In genomic region chr9:133674091-133674490, GRCh38 we compare ENCODE assay signal across 26 cellular contexts. TPM values are rescaled to one million over a fixed set of nuclear protein-coding genes. Genes with fewer than 3 reads are reported as not detected.
DNase-seq lines count a peak whose midpoint lies in the region; ATAC-seq and TF ChIP-seq lines count a peak whose summit lies in the region.
"Had no signal": no experiment of that assay in that cellular context is flagged by ENCODE, and none has a peak within 500 bp of the region (broad histone marks: within the 10 kb centered on the region; RNA-seq: fewer than 3 reads in every experiment).

No MANE protein-coding gene starts in this region.

- H3K27ac ChIP-seq in cardiac muscle cell (peak overlapping the region; percentile 69), right atrium auricular region (no peak overlapping the region), mesenchymal stem cell (ENCODE audit: low read length, poor library complexity, severe bottlenecking) (no peak overlapping the region), osteoblast (ENCODE audit: low read depth, low read length) (no peak overlapping the region), body of pancreas (no peak overlapping the region)
- no peak overlapping the region for H3K27ac ChIP-seq in CD8-positive, alpha-beta T cell (ENCODE audit: low read depth, low read length)
- H3K27ac ChIP-seq: PC-9 had no signal

- TF ChIP-seq CTCF in cardiac muscle cell (IDR thresholded peaks at IDR 0.05; ENCODE audit: low read depth, low read length), result no peak
- TF ChIP-seq CTCF in right atrium auricular region (IDR thresholded peaks at IDR 0.05), result no peak
- no peak for TF ChIP-seq CTCF in CD8-positive, alpha-beta T cell (IDR thresholded peaks at IDR 0.05)
- TF ChIP-seq CTCF in osteoblast (IDR thresholded peaks at IDR 0.05; ENCODE audit: extremely low read depth, low read depth, low read length), result no peak
- no peak for TF ChIP-seq CTCF in body of pancreas (IDR thresholded peaks at IDR 0.05)

- H3K27me3 ChIP-seq in cardiac muscle cell (no peaks in the 10 kb centered on the region), right atrium auricular region (no peaks in the 10 kb centered on the region), mesenchymal stem cell (ENCODE audit: control insufficient read depth in 1 of 2, insufficient read depth in 1 of 2, low read length in 2 of 2) (peaks cover 48 to 55% of the 10 kb centered on the region in 2 experiments), osteoblast (ENCODE audit: insufficient read depth, low read length) (no peaks in the 10 kb centered on the region), body of pancreas (no peaks in the 10 kb centered on the region)
- no peaks in the 10 kb centered on the region for H3K27me3 ChIP-seq in CD8-positive, alpha-beta T cell (ENCODE audit: insufficient read depth, low read length)
- H3K27me3 ChIP-seq: MG63 had no signal

- H3K36me3 ChIP-seq in cardiac muscle cell (no peaks in the 10 kb centered on the region), right atrium auricular region (no peaks in the 10 kb centered on the region), mesenchymal stem cell (ENCODE audit: control insufficient read depth in 1 of 2, insufficient read depth in 2 of 2, low read depth in 1 of 2, low read length in 2 of 2) (no peaks in the 10 kb centered on the region), osteoblast (ENCODE audit: insufficient read depth, low read length) (no peaks in the 10 kb centered on the region), body of pancreas (replicated peaks in 1 of 2; ENCODE audit: insufficient read depth in 1 of 2, low read depth in 2 of 2) (no peaks in the 10 kb centered on the region)
- no peaks in the 10 kb centered on the region for H3K36me3 ChIP-seq in CD8-positive, alpha-beta T cell (ENCODE audit: insufficient read depth, low read length)
- H3K36me3 ChIP-seq: MG63 had no signal

- TF ChIP-seq POLR2A in body of pancreas (IDR thresholded peaks at IDR 0.05), result no peak

- H3K36me3 Mint-ChIP-seq in CD8-positive, alpha-beta T cell, result peaks cover 5% of the 10 kb centered on the region
- H3K36me3 Mint-ChIP-seq: CD8-positive, alpha-beta memory T cell had no signal

- CTCF ChIA-PET in CD8-positive, alpha-beta T cell (lab: Charles Lee), result no interaction called here

- H2BK5ac ChIP-seq in mesenchymal stem cell (ENCODE audit: low read depth, low read length, poor library complexity, severe bottlenecking), result no peak overlapping the region

- H3K4me3 Mint-ChIP-seq in CD8-positive, alpha-beta T cell, result no peak overlapping the region

- ATAC-seq in CD8-positive, alpha-beta T cell, result no peak
- no peak for ATAC-seq in body of pancreas
- ATAC-seq: HCT116 had no signal

- POLR2A ChIA-PET in CD8-positive, alpha-beta T cell (lab: Charles Lee), result no interaction called here

- peaks cover 38% of the 10 kb centered on the region for H3K4me1 Mint-ChIP-seq in CD8-positive, alpha-beta T cell (ENCODE audit: low read depth)

- no peak overlapping the region for H2BK12ac ChIP-seq in mesenchymal stem cell (ENCODE audit: low read length in 2 of 2)

- no peak overlapping the region for H2BK15ac ChIP-seq in mesenchymal stem cell (ENCODE audit: low read depth, poor library complexity, severe bottlenecking)

- no peak overlapping the region for H2AK5ac ChIP-seq in mesenchymal stem cell (ENCODE audit: low read length, severe bottlenecking)

- H3K9ac ChIP-seq in mesenchymal stem cell (ENCODE audit: low read length), result no peak overlapping the region

- H3K18ac ChIP-seq in mesenchymal stem cell (ENCODE audit: low read depth in 1 of 2, low read length in 2 of 2), result no peak overlapping the region

- no peaks in the 10 kb centered on the region for H3K9me3 ChIP-seq in cardiac muscle cell (ENCODE audit: low read depth)
- H3K9me3 ChIP-seq in right atrium auricular region, result peaks cover 0 to 5% of the 10 kb centered on the region in 2 donors
- no peaks in the 10 kb centered on the region for H3K9me3 ChIP-seq in CD8-positive, alpha-beta T cell (ENCODE audit: low read length)
- no peaks in the 10 kb centered on the region for H3K9me3 ChIP-seq in mesenchymal stem cell (ENCODE audit: control insufficient read depth, low read length)
- no peaks in the 10 kb centered on the region for H3K9me3 ChIP-seq in osteoblast (ENCODE audit: low read depth, low read length)
- H3K9me3 ChIP-seq in body of pancreas, result no peaks in the 10 kb centered on the region
- H3K9me3 ChIP-seq: MG63 had no signal

- H3K4me1 ChIP-seq in cardiac muscle cell (ENCODE audit: low read depth) (peaks cover 25% of the 10 kb centered on the region), right atrium auricular region (peaks cover 0 to 4% of the 10 kb centered on the region in 2 donors), mesenchymal stem cell (ENCODE audit: control insufficient read depth, insufficient read depth, low read depth, low read length) (no peaks in the 10 kb centered on the region), osteoblast (ENCODE audit: insufficient read depth, low read length) (no peaks in the 10 kb centered on the region), body of pancreas (no peaks in the 10 kb centered on the region)
- H3K4me1 ChIP-seq in CD8-positive, alpha-beta T cell (ENCODE audit: insufficient read depth, low read length), result peaks cover 22% of the 10 kb centered on the region

- H3K79me2 ChIP-seq in osteoblast (ENCODE audit: insufficient read depth, low read length), result no peaks in the 10 kb centered on the region

- peak overlapping the region; percentile 31 for H4K91ac ChIP-seq in mesenchymal stem cell (ENCODE audit: low read length)

- no peak overlapping the region for H3K4me3 ChIP-seq in cardiac muscle cell
- no peak overlapping the region for H3K4me3 ChIP-seq in right atrium auricular region
- no peak overlapping the region for H3K4me3 ChIP-seq in CD8-positive, alpha-beta T cell (ENCODE audit: low read depth, low read length)
- H3K4me3 ChIP-seq in mesenchymal stem cell (ENCODE audit: insufficient read depth in 1 of 2, low read depth in 1 of 2, low read length in 2 of 2), result peak overlapping the region in 1 of 2 experiments; percentile 14
- no peak overlapping the region for H3K4me3 ChIP-seq in osteoblast (ENCODE audit: insufficient read depth, low read length)
- H3K4me3 ChIP-seq in body of pancreas, result no peak overlapping the region
- H3K4me3 ChIP-seq: MG63, PC-9 had no signal

- no peaks in the 10 kb centered on the region for H3K79me1 ChIP-seq in mesenchymal stem cell (replicated peaks; ENCODE audit: low read length, poor library complexity, severe bottlenecking)

- 95% methylated on average over 14 of the region's 14 CpGs for WGBS in mesenchymal stem cell
- 88 to 89% methylated on average over 12 to 13 of the region's 14 CpGs for WGBS in body of pancreas, 2 donors

- H4K20me1 ChIP-seq in osteoblast (ENCODE audit: insufficient read depth, low read length), result no peaks in the 10 kb centered on the region

- H3K23ac ChIP-seq in mesenchymal stem cell (ENCODE audit: low read length in 2 of 2), result no peak overlapping the region

- H3K14ac ChIP-seq in mesenchymal stem cell (ENCODE audit: low read length in 2 of 2), result no peak overlapping the region

- H2AFZ ChIP-seq in mesenchymal stem cell (ENCODE audit: low read depth, low read length) (no peak overlapping the region), osteoblast (ENCODE audit: low read length) (no peak overlapping the region)
- H2AFZ ChIP-seq: PC-9 had no signal

- no peak overlapping the region for H4K8ac ChIP-seq in mesenchymal stem cell (ENCODE audit: low read length)

- H3K4ac ChIP-seq in mesenchymal stem cell (ENCODE audit: low read depth in 1 of 2, low read length in 2 of 2), result no peak overlapping the region

- intact Hi-C loops in CD8-positive, alpha-beta T cell (cut with DNase I, micrococcal nuclease), result no loop called here
- intact Hi-C loops in body of pancreas (cut with DNase I), result no loop called here

- H3K27ac Mint-ChIP-seq in CD8-positive, alpha-beta T cell, result peak overlapping the region; percentile 37

- H3K9me3 Mint-ChIP-seq in CD8-positive, alpha-beta T cell, result no peaks in the 10 kb centered on the region
- H3K9me3 Mint-ChIP-seq: CD8-positive, alpha-beta memory T cell had no signal

- DNase-seq in cardiac muscle cell (ENCODE audit: low read depth in 1 of 2, low spot score in 1 of 2) (no peak), right atrium auricular region (ENCODE audit: low spot score) (no peak), mesenchymal stem cell (no peak), osteoblast (ENCODE audit: insufficient read length, low spot score, missing footprints) (no peak), body of pancreas (no peak)
- peak in 1 of 7 experiments; percentile 2 for DNase-seq in CD8-positive, alpha-beta T cell
- no peak for DNase-seq in activated CD4-positive, CD25-positive, alpha-beta regulatory T cell (lab: John Stamatoyannopoulos, UW)
- DNase-seq: DMS79 treated with DMSO at 0.1 percent for 48 hours; IMR-90; KG1; MG63; NCI-H1694; NCI-H2029 treated with DMSO at 0.1 percent for 48 hours; NCI-H446 treated with DMSO at 0.1 percent for 48 hours; NCI-H526; NCI-H82; NK-92 treated with Interleukin-12 subunit alpha and Interleukin-12 subunit beta, amount 100 ng/mL, for 24 hours; PC-9; SHP77 had no signal

- no peaks in the 10 kb centered on the region for H3K27me3 Mint-ChIP-seq in CD8-positive, alpha-beta T cell (ENCODE audit: low read depth)
- H3K27me3 Mint-ChIP-seq: CD8-positive, alpha-beta memory T cell had no signal

- H3K4me2 ChIP-seq in mesenchymal stem cell (ENCODE audit: low read length, poor library complexity, severe bottlenecking), result no peak overlapping the region
- no peak overlapping the region for H3K4me2 ChIP-seq in osteoblast (ENCODE audit: insufficient read depth, low read length)
- H3K4me2 ChIP-seq: PC-9 had no signal

- H2BK120ac ChIP-seq in mesenchymal stem cell (ENCODE audit: low read depth, low read length), result no peak overlapping the region

RNA-seq across cellular contexts. Expression of gene DBH, which starts 37.9 kb away (rescaled TPM):
- total RNA-seq in cardiac muscle cell (not detected in 2 replicates), right atrium auricular region (not detected), osteoblast (not detected in 2 replicates), body of pancreas (not detected)
- polyA plus RNA-seq in cardiac muscle cell, result 0.04 and 0.07 TPM in 2 replicates
- total RNA-seq in CD8-positive, alpha-beta T cell, result under 1 TPM; 0.39 to 0.46 TPM
- polyA plus RNA-seq in mesenchymal stem cell (2013, experiment 1 of 2), result not detected
- polyA plus RNA-seq in mesenchymal stem cell (2013, experiment 2 of 2), result not detected
- total RNA-seq: A172; CD8-positive, alpha-beta memory T cell; H4; IMR-90; PC-9; RPMI7951; SK-MEL-5 had no signal
- polyA plus RNA-seq: BJ; CD8-positive, alpha-beta memory T cell; IMR-90 had no signal
